ENCODE assay signal across 8 cellular contexts in the genomic region with DNA sequence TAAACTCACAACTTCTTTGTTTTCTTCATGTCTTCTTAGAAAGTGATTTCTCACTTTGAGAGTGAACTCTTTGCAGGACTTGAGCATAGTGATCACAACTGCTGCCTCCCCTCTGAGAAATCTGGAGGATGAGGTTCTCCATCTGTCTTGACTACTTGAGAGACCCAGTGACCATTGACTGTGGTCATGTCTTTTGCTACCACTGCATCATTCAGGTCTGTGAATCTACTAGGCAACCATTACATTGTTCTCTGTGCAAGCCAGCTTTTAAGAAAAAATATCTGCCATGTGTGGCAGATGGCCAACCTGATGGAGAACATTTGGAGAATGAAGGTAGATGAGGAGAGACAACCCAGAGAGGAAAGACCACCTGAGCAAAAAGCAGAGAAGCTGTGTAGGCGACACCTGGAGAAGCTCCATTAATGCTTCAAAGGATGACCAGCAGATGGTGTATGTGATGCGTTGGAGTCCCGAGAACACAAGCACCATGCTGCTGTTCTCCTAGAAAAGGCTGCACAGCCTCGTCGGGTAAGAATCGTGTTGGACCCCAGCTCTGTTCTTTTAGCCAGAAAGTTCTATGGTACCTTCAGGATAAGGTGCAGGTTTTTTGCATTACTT. TPM values are rescaled to one million over a fixed set of nuclear protein-coding genes. Genes with fewer than 3 reads are reported as not detected.
DNase-seq lines count a peak whose midpoint lies in the region; ATAC-seq and TF ChIP-seq lines count a peak whose summit lies in the region.

No MANE protein-coding gene starts in this region.

- no peaks in the 10 kb centered on the region for H3K36me3 ChIP-seq in DOHH2 (ENCODE audit: control insufficient read depth, low read length)

- no peaks in the 10 kb centered on the region for H3F3A ChIP-seq in DOHH2 (ENCODE audit: control insufficient read depth, insufficient read depth)

- peak; percentile 52 for TF ChIP-seq CTCF in 22Rv1 (IDR thresholded peaks at IDR 0.05)
- TF ChIP-seq CTCF in DOHH2 (IDR thresholded peaks at IDR 0.05; ENCODE audit: low read depth, low read length, poor library complexity, severe bottlenecking) = peak; percentile 67
- TF ChIP-seq CTCF in fibroblast of the aortic adventitia (IDR thresholded peaks at IDR 0.05; ENCODE audit: insufficient read depth, low read length) = peak; percentile 58
- TF ChIP-seq CTCF in glutamatergic neuron (IDR thresholded peaks at IDR 0.05; ENCODE audit: partially characterized antibody, unreplicated experiment) = no peak

- H3K4me2 ChIP-seq in DOHH2 (ENCODE audit: low read length) = no peak overlapping the region; the same call in 1 of the 2 replicates

- no peak overlapping the region for H3K4me3 Mint-ChIP-seq in glutamatergic neuron (ENCODE audit: unreplicated experiment)

- DNase-seq in OCI-M1 (lab: John Stamatoyannopoulos, UW) (peak; percentile 60), fibroblast of the aortic adventitia (ENCODE audit: low read depth) (peak; percentile 40), UCSD-AML1 (lab: John Stamatoyannopoulos, UW; ENCODE audit: unreplicated experiment) (no peak), glutamatergic neuron (no peak)
- DNase-seq in activated CD4-positive, CD25-positive, alpha-beta regulatory T cell treated with anti-CD3 and anti-CD28 coated beads, Interleukin-2, amount 50 U/mL, for 72 hours = no peak

- H3K9me2 ChIP-seq in DOHH2 (replicated peaks; ENCODE audit: control insufficient read depth, low read length) = no peaks in the 10 kb centered on the region

- H3K4me3 ChIP-seq in DOHH2 (ENCODE audit: low read length) = no peak overlapping the region
- H3K4me3 ChIP-seq in fibroblast of the aortic adventitia (ENCODE audit: low read depth, low read length) = no peak overlapping the region

- no peak overlapping the region for H3K27ac ChIP-seq in 22Rv1
- no peak overlapping the region for H3K27ac ChIP-seq in DOHH2 (ENCODE audit: low read depth, low read length)

- no peaks in the 10 kb centered on the region for H3K4me1 Mint-ChIP-seq in glutamatergic neuron (ENCODE audit: low read depth, unreplicated experiment)

- no peak for ATAC-seq in GM21717 (IDR thresholded peaks at IDR 0.05; ENCODE audit: unreplicated experiment)

- H3K27ac Mint-ChIP-seq in glutamatergic neuron (ENCODE audit: unreplicated experiment) = no peak overlapping the region

- no peaks in the 10 kb centered on the region for H4K20me1 ChIP-seq in DOHH2 (ENCODE audit: control insufficient read depth, insufficient read depth, low read depth, low read length)

- no peaks in the 10 kb centered on the region for H3K9me3 ChIP-seq in DOHH2 (ENCODE audit: control insufficient read depth, insufficient read depth, low read length)

- no peaks in the 10 kb centered on the region for H3K4me1 ChIP-seq in DOHH2 (ENCODE audit: control insufficient read depth, low read length)

- H3K9me3 Mint-ChIP-seq in glutamatergic neuron (ENCODE audit: unreplicated experiment) = no peaks in the 10 kb centered on the region

- H3K27me3 Mint-ChIP-seq in glutamatergic neuron (ENCODE audit: unreplicated experiment) = peaks cover 3% of the 10 kb centered on the region

- H3K27me3 ChIP-seq in DOHH2 (ENCODE audit: control insufficient read depth, low read length) = peaks cover 32% of the 10 kb centered on the region

- H3K36me3 Mint-ChIP-seq in glutamatergic neuron (ENCODE audit: unreplicated experiment) = no peaks in the 10 kb centered on the region

- H3K79me2 ChIP-seq in DOHH2 (ENCODE audit: control insufficient read depth, low read length) = no peaks in the 10 kb centered on the region

RNA-seq across cellular contexts. Expression of gene TRIM26, which starts 25.1 kb away (rescaled TPM):
- total RNA-seq in fibroblast of the aortic adventitia (ENCODE audit: low replicate concordance) = 32.4 and 41.9 TPM in 2 replicates
- 58.5 TPM for total RNA-seq in glutamatergic neuron (ENCODE audit: unreplicated experiment)

Comparison
In these comparisons a context has a peak if more than half of its experiments do, and no peak if none do; other contexts are left out.
1. DNase-seq: peak in OCI-M1 (single experiment) and fibroblast of the aortic adventitia (single experiment); none in UCSD-AML1 (single experiment), glutamatergic neuron (single experiment) and activated CD4-positive, CD25-positive, alpha-beta regulatory T cell treated with anti-CD3 and anti-CD28 coated beads, Interleukin-2, amount 50 U/mL, for 72 hours (single experiment).